Comparison of ENCODE assay signal across 8 cellular contexts in genomic region chr3:132343018-132343612, GRCh38. TPM values are rescaled to one million over a fixed set of nuclear protein-coding genes. Genes with fewer than 3 reads are reported as not detected.
DNase-seq lines count a peak whose midpoint lies in the region; ATAC-seq, FAIRE-seq and TF ChIP-seq lines count a peak whose summit lies in the region.

No MANE protein-coding gene starts in this region.

- TF ChIP-seq CTCF in AG04450 (IDR thresholded peaks at IDR 0.05; ENCODE audit: low read depth, low read length) (peak; percentile 93), GM12864 (IDR thresholded peaks at IDR 0.05; ENCODE audit: low read depth, low read length, missing control alignments) (peak; percentile 78), mammary epithelial cell (conservative IDR thresholded peaks at IDR 0.05 in 1 of 2, IDR thresholded peaks at IDR 0.05 in 1 of 2; ENCODE audit: extremely low read depth in 1 of 2, insufficient read depth in 1 of 2, low read depth in 1 of 2, low read length in 2 of 2) (peak; percentile 78 to 85)

- no peak overlapping the region for H3K4me3 Mint-ChIP-seq in stimulated activated naive CD8-positive, alpha-beta T cell treated with anti-CD3 and anti-CD28 coated beads, Interleukin-15, amount 100 ng/mL, for 72 hours

- no peak overlapping the region for H3K4me2 ChIP-seq in mammary epithelial cell (ENCODE audit: insufficient read depth, low read depth, low read length)

- POLR2A ChIA-PET in AG04450 (lab: Yijun Ruan, JAX) = no interaction called here

- peaks cover 3% of the 10 kb centered on the region for H3K27me3 ChIP-seq in AG04450 (ENCODE audit: control insufficient read depth, insufficient read depth, low read length)
- no peaks in the 10 kb centered on the region for H3K27me3 ChIP-seq in mammary epithelial cell (ENCODE audit: insufficient read depth, low read length)

- no TSS peak for BruUV-seq in mammary epithelial cell (replicated peaks; lab: Mats Ljungman, UMichigan)

- under 1% methylated on average over 6 of the region's 6 CpGs for WGBS in mammary epithelial cell (ENCODE audit: low coverage, missing lambda C conversion rate)

- H3K9ac ChIP-seq in mammary epithelial cell (ENCODE audit: insufficient read depth, low read length) = no peak overlapping the region

- no peaks in the 10 kb centered on the region for H3K36me3 ChIP-seq in mammary epithelial cell (ENCODE audit: insufficient read depth, low read length)

- CTCF ChIA-PET in AG04450 (lab: Charles Lee) (interaction anchor here (0.6 to 6.6 kb wide), 44 partner anchors 9 to 439 kb away, joined by 3 to 165 read pairs (median 5); partner anchors contain the start of genes ACP3 and DNAJC13), mammary epithelial cell (lab: Charles Lee; ENCODE audit: low non-redundant PET) (interaction anchor here (0.6 to 1.2 kb wide), 2 partner anchors 25 to 26 kb away, joined by 4 to 7 read pairs; partner anchors contain the start of gene ACP3)

- H3K79me2 ChIP-seq in mammary epithelial cell (ENCODE audit: insufficient read depth, low read length) = no peaks in the 10 kb centered on the region

- FAIRE-seq in islet of Langerhans (lab: Jason Lieb, UNC) = peak; percentile 95

- H3K9me3 Mint-ChIP-seq in stimulated activated naive CD8-positive, alpha-beta T cell treated with anti-CD3 and anti-CD28 coated beads, Interleukin-15, amount 100 ng/mL, for 72 hours = no peaks in the 10 kb centered on the region

- in situ Hi-C loops in mammary epithelial cell (cut with MboI; ENCODE audit: low sequenced_read_pairs in 2 of 2) = no loop called here

- TF ChIP-seq RAD21 in Ishikawa (IDR thresholded peaks at IDR 0.05; ENCODE audit: low read depth) = peak; percentile 88

- H2AFZ ChIP-seq in mammary epithelial cell (ENCODE audit: low read depth, low read length) = no peak overlapping the region

- H3K4me1 ChIP-seq in mammary epithelial cell (ENCODE audit: insufficient read depth, low read length) = no peaks in the 10 kb centered on the region

- peak; percentile 66 for ATAC-seq in stimulated activated naive CD8-positive, alpha-beta T cell treated with anti-CD3 and anti-CD28 coated beads, Interleukin-15, amount 100 ng/mL, for 72 hours

- no peak overlapping the region for H3K4me3 ChIP-seq in AG04450 (ENCODE audit: low read depth, low read length)
- H3K4me3 ChIP-seq in GM12864 (ENCODE audit: low read depth, low read length) = no peak overlapping the region
- no peak overlapping the region for H3K4me3 ChIP-seq in mammary epithelial cell (replicated peaks in 1 of 3; ENCODE audit: insufficient read depth in 1 of 3, low read depth in 2 of 3, low read length in 3 of 3)

- no peaks in the 10 kb centered on the region for H3K9me3 ChIP-seq in AG04450 (ENCODE audit: control insufficient read depth, insufficient read depth, low read length)
- H3K9me3 ChIP-seq in mammary epithelial cell (replicated peaks; ENCODE audit: insufficient read depth, low read length) = no peaks in the 10 kb centered on the region

- H3K4me1 Mint-ChIP-seq in stimulated activated naive CD8-positive, alpha-beta T cell treated with anti-CD3 and anti-CD28 coated beads, Interleukin-15, amount 100 ng/mL, for 72 hours = no peaks in the 10 kb centered on the region

- DNase-seq in AG04450 (ENCODE audit: low read depth, low spot score) = peak; percentile 24
- no peak for DNase-seq in GM12864 (ENCODE audit: low read depth)
- peak; percentile 71 to 90 for DNase-seq in NOMO-1 (lab: John Stamatoyannopoulos, UW; ENCODE audit: unreplicated experiment in 2 of 2)
- peak; percentile 41 for DNase-seq in mammary epithelial cell
- peak; percentile 11 to 19 for DNase-seq in stimulated activated naive CD8-positive, alpha-beta T cell treated with anti-CD3 and anti-CD28 coated beads, Interleukin-15, amount 100 ng/mL, for 72 hours
- no peak for DNase-seq in mesenteric fat pad (ENCODE audit: low spot score)

- TF ChIP-seq EP300 in Ishikawa (IDR thresholded peaks at IDR 0.05; ENCODE audit: borderline replicate concordance) = no peak

- peaks cover 14% of the 10 kb centered on the region for H3K27me3 Mint-ChIP-seq in stimulated activated naive CD8-positive, alpha-beta T cell treated with anti-CD3 and anti-CD28 coated beads, Interleukin-15, amount 100 ng/mL, for 72 hours

- no peak overlapping the region for H3K27ac Mint-ChIP-seq in stimulated activated naive CD8-positive, alpha-beta T cell treated with anti-CD3 and anti-CD28 coated beads, Interleukin-15, amount 100 ng/mL, for 72 hours

- no peaks in the 10 kb centered on the region for H4K20me1 ChIP-seq in mammary epithelial cell (ENCODE audit: insufficient read depth, low read length)

- intact Hi-C loops in mammary epithelial cell (cut with micrococcal nuclease) = loop anchor here (1.0 kb wide), 3 partner anchors 86 to 305 kb away; no protein-coding TSS in a partner anchor

- H3K27ac ChIP-seq in AG04450 (ENCODE audit: low read depth, low read length) (no peak overlapping the region), mammary epithelial cell (ENCODE audit: insufficient read depth, low read depth, low read length) (no peak overlapping the region)

- dilution Hi-C loops in mammary epithelial cell (cut with HindIII; ENCODE audit: low sequenced_read_pairs) = no loop called here

TF ChIP-seq in Ishikawa, 13 proteins besides CTCF, POLR2A, EP300 and RAD21:
- TF ChIP-seq NFIC (IDR thresholded peaks at IDR 0.05) (no peak), TEAD4 (IDR thresholded peaks at IDR 0.05) (no peak)

RNA-seq across cellular contexts. Expression of gene ACP3, which starts 25.9 kb away (rescaled TPM):
- polyA plus RNA-seq in AG04450 (2011; rRNA removed) = 0.71 and 1.9 TPM in 2 replicates
- polyA minus RNA-seq in AG04450 (2011; rRNA and poly(A)+ RNA removed) = 0.64 and 0.65 TPM in 2 replicates
- total RNA-seq in mammary epithelial cell = under 1 TPM in 1 of 2 donors, not detected in 1; 0.33 TPM
- polyA plus RNA-seq in mammary epithelial cell = 0.48 TPM
- polyA minus RNA-seq in mammary epithelial cell = not detected
- total RNA-seq in mesenteric fat pad = 2.5 TPM

Comparison
In these comparisons a context has a peak if more than half of its experiments do, and no peak if none do; other contexts are left out.
1. DNase-seq: peak in AG04450 (single experiment), NOMO-1 (2 of 2), mammary epithelial cell (single experiment) and stimulated activated naive CD8-positive, alpha-beta T cell treated with anti-CD3 and anti-CD28 coated beads, Interleukin-15, amount 100 ng/mL, for 72 hours (2 of 2); none in GM12864 (single experiment) and mesenteric fat pad (single experiment).
2. Peak in every context shown above with its lines, with median percentiles within 50 percentile points of each other: CTCF ChIP-seq.